22 cellular contexts compared by ENCODE assay signal in genomic region chr5:7683753-7684152, GRCh38.
"Had no signal": no experiment of that assay in that cellular context is flagged by ENCODE, and none has a peak within 500 bp of the region (broad histone marks: within the 10 kb centered on the region; RNA-seq: fewer than 3 reads in every experiment).

No MANE protein-coding gene starts in this region.

- H3K27me3 Mint-ChIP-seq: activated CD8-positive, alpha-beta memory T cell treated with anti-CD3 and anti-CD28 coated beads, Interleukin-2, amount 10 ng/mL, durations not matched to agents 7 days and 5 days had no signal

- H3K36me3 Mint-ChIP-seq: activated CD8-positive, alpha-beta memory T cell treated with anti-CD3 and anti-CD28 coated beads, Interleukin-2, amount 10 ng/mL, durations not matched to agents 7 days and 5 days; brain had no signal

- ATAC-seq: activated CD8-positive, alpha-beta memory T cell treated with anti-CD3 and anti-CD28 coated beads, Interleukin-2, amount 10 ng/mL, durations not matched to agents 7 days and 5 days; activated T-helper 17 cell treated with anti-CD3 and anti-CD28 coated beads, Interleukin-2, amount 50 U/mL, for 72 hours; gastroesophageal sphincter; heart left ventricle; left lung; stimulated activated naive CD8-positive, alpha-beta T cell treated with anti-CD3 and anti-CD28 coated beads, Interleukin-15, Interleukin-2, amounts not matched to agents 100 U/mL and 50 U/mL, for 24 hours had no signal

- H3K27ac Mint-ChIP-seq: activated B cell treated with CpG ODN at 0.5 μM for 24 hours; activated CD4-positive, alpha-beta memory T cell treated with anti-CD3 and anti-CD28 coated beads, Interleukin-2, amount 10 ng/mL, durations not matched to agents 7 days and 5 days; activated CD8-positive, alpha-beta memory T cell treated with anti-CD3 and anti-CD28 coated beads, Interleukin-2, amount 10 ng/mL, durations not matched to agents 7 days and 5 days; activated T-helper 17 cell treated with anti-CD3 and anti-CD28 coated beads, Interleukin-2, amount 50 U/mL, for 72 hours; brain had no signal

- H3K27ac ChIP-seq: colonic mucosa, gastroesophageal sphincter, left lung, prostate gland, right atrium auricular region, tibial artery had no signal

- H3K9me3 ChIP-seq: colonic mucosa, gastroesophageal sphincter, heart left ventricle, left lung, prostate gland, right atrium auricular region, tibial artery had no signal

- H3K4me3 ChIP-seq: colonic mucosa, gastroesophageal sphincter, heart left ventricle, left lung, prostate gland, right atrium auricular region, tibial artery had no signal

- H3K4me1 ChIP-seq: colonic mucosa, heart left ventricle, left lung, prostate gland, right atrium auricular region, tibial artery had no signal

- H3K4me1 Mint-ChIP-seq: activated B cell treated with CpG ODN at 0.5 μM for 24 hours; activated CD4-positive, alpha-beta memory T cell treated with anti-CD3 and anti-CD28 coated beads, Interleukin-2, amount 10 ng/mL, durations not matched to agents 7 days and 5 days; activated CD8-positive, alpha-beta memory T cell treated with anti-CD3 and anti-CD28 coated beads, Interleukin-2, amount 10 ng/mL, durations not matched to agents 7 days and 5 days; activated T-helper 17 cell treated with anti-CD3 and anti-CD28 coated beads, Interleukin-2, amount 50 U/mL, for 72 hours; neural crest cell had no signal

- H3K4me3 Mint-ChIP-seq: activated B cell treated with CpG ODN at 0.5 μM for 24 hours; activated CD4-positive, alpha-beta memory T cell treated with anti-CD3 and anti-CD28 coated beads, Interleukin-2, amount 10 ng/mL, durations not matched to agents 7 days and 5 days; activated CD8-positive, alpha-beta memory T cell treated with anti-CD3 and anti-CD28 coated beads, Interleukin-2, amount 10 ng/mL, durations not matched to agents 7 days and 5 days; activated T-helper 17 cell treated with anti-CD3 and anti-CD28 coated beads, Interleukin-2, amount 50 U/mL, for 72 hours; brain; neural crest cell had no signal

- H3K36me3 ChIP-seq: colonic mucosa, gastroesophageal sphincter, heart left ventricle, left lung, prostate gland, right atrium auricular region, tibial artery had no signal

- H3K9me3 Mint-ChIP-seq: activated B cell treated with CpG ODN at 0.5 μM for 24 hours; activated CD4-positive, alpha-beta memory T cell treated with anti-CD3 and anti-CD28 coated beads, Interleukin-2, amount 10 ng/mL, durations not matched to agents 7 days and 5 days; activated T-helper 17 cell treated with anti-CD3 and anti-CD28 coated beads, Interleukin-2, amount 50 U/mL, for 72 hours; brain; neural crest cell had no signal

- H3K27me3 ChIP-seq: colonic mucosa, gastroesophageal sphincter, right atrium auricular region, tibial artery had no signal

- DNase-seq: activated B cell treated with CpG ODN at 0.5 μM for 24 hours; activated CD4-positive, alpha-beta memory T cell treated with anti-CD3 and anti-CD28 coated beads, Interleukin-2, amount 10 ng/mL, durations not matched to agents 7 days and 5 days; activated CD4-positive, alpha-beta T cell treated with anti-CD3 and anti-CD28 coated beads for 4 hours; activated CD8-positive, alpha-beta memory T cell treated with anti-CD3 and anti-CD28 coated beads, Interleukin-2, amount 10 ng/mL, durations not matched to agents 7 days and 5 days; activated naive CD4-positive, alpha-beta T cell; activated T-cell treated with anti-CD3 and anti-CD28 coated beads, Interleukin-2, amount 50 U/mL, for 1 hour; anterior cingulate cortex; central memory CD4-positive, alpha-beta T cell; colonic mucosa; erythroblast; heart left ventricle; left lung; stimulated activated CD4-positive, alpha-beta T cell treated with anti-CD3 and anti-CD28 coated beads, Interleukin-2, amount 100 ng/mL, for 24 hours; stimulated activated naive CD8-positive, alpha-beta T cell treated with anti-CD3 and anti-CD28 coated beads, Interleukin-15, Interleukin-2, amounts not matched to agents 100 U/mL and 50 U/mL, for 24 hours; substantia nigra; tibial artery had no signal
